Comparison of ENCODE assay signal across 1 cellular context in genomic region chr13:30845297-30846214, GRCh38.
TF ChIP-seq lines count a peak whose summit lies in the region.

No MANE protein-coding gene starts in this region.

TF ChIP-seq in HepG2, 621 proteins besides CTCF, POLR2A, EP300 and RAD21 (continued from another document and continues in another):
- TF ChIP-seq, protein P1, sequence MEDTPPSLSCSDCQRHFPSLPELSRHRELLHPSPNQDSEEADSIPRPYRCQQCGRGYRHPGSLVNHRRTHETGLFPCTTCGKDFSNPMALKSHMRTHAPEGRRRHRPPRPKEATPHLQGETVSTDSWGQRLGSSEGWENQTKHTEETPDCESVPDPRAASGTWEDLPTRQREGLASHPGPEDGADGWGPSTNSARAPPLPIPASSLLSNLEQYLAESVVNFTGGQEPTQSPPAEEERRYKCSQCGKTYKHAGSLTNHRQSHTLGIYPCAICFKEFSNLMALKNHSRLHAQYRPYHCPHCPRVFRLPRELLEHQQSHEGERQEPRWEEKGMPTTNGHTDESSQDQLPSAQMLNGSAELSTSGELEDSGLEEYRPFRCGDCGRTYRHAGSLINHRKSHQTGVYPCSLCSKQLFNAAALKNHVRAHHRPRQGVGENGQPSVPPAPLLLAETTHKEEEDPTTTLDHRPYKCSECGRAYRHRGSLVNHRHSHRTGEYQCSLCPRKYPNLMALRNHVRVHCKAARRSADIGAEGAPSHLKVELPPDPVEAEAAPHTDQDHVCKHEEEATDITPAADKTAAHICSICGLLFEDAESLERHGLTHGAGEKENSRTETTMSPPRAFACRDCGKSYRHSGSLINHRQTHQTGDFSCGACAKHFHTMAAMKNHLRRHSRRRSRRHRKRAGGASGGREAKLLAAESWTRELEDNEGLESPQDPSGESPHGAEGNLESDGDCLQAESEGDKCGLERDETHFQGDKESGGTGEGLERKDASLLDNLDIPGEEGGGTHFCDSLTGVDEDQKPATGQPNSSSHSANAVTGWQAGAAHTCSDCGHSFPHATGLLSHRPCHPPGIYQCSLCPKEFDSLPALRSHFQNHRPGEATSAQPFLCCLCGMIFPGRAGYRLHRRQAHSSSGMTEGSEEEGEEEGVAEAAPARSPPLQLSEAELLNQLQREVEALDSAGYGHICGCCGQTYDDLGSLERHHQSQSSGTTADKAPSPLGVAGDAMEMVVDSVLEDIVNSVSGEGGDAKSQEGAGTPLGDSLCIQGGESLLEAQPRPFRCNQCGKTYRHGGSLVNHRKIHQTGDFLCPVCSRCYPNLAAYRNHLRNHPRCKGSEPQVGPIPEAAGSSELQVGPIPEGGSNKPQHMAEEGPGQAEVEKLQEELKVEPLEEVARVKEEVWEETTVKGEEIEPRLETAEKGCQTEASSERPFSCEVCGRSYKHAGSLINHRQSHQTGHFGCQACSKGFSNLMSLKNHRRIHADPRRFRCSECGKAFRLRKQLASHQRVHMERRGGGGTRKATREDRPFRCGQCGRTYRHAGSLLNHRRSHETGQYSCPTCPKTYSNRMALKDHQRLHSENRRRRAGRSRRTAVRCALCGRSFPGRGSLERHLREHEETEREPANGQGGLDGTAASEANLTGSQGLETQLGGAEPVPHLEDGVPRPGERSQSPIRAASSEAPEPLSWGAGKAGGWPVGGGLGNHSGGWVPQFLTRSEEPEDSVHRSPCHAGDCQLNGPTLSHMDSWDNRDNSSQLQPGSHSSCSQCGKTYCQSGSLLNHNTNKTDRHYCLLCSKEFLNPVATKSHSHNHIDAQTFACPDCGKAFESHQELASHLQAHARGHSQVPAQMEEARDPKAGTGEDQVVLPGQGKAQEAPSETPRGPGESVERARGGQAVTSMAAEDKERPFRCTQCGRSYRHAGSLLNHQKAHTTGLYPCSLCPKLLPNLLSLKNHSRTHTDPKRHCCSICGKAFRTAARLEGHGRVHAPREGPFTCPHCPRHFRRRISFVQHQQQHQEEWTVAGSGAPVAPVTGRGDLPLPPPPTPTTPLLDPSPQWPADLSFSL (CRISPR knock-in tag; IDR thresholded peaks at IDR 0.05) = no peak
- TF ChIP-seq ZNF556 (CRISPR knock-in tag; IDR thresholded peaks at IDR 0.05; ENCODE audit: borderline replicate concordance) (no peak), CHCHD3 (CRISPR knock-in tag; IDR thresholded peaks at IDR 0.05) (no peak), SMARCC2 (IDR thresholded peaks at IDR 0.05) (no peak), FOXK2 (IDR thresholded peaks at IDR 0.05) (no peak), ZFP62 (CRISPR knock-in tag; IDR thresholded peaks at IDR 0.05) (no peak), ZBTB39 (CRISPR knock-in tag; IDR thresholded peaks at IDR 0.05) (no peak), KLF6 (CRISPR knock-in tag; IDR thresholded peaks at IDR 0.05) (no peak), SMYD3 (CRISPR knock-in tag; IDR thresholded peaks at IDR 0.05) (no peak), ZNF333 (CRISPR knock-in tag; IDR thresholded peaks at IDR 0.05; ENCODE audit: borderline replicate concordance) (no peak), BHLHE40 (IDR thresholded peaks at IDR 0.05; ENCODE audit: low read length) (no peak), MYC (CRISPR knock-in tag; IDR thresholded peaks at IDR 0.05; ENCODE audit: borderline replicate concordance) (peak; percentile 84), HNRNPL (IDR thresholded peaks at IDR 0.05; ENCODE audit: low read depth, low read length) (no peak), ZNF790 (CRISPR knock-in tag; IDR thresholded peaks at IDR 0.05; ENCODE audit: borderline replicate concordance) (no peak), KIAA2018 (CRISPR knock-in tag; IDR thresholded peaks at IDR 0.05; ENCODE audit: borderline replicate concordance) (no peak), ZNF331 (CRISPR knock-in tag; IDR thresholded peaks at IDR 0.05) (peak; percentile 41; the same call in 1 of the 2 replicates), NKX3-1 (CRISPR knock-in tag; IDR thresholded peaks at IDR 0.05) (0 out of 2 replicates have a peak, but pooled peaks have one; percentile 42), SOX5 (CRISPR knock-in tag; IDR thresholded peaks at IDR 0.05; ENCODE audit: borderline replicate concordance) (peak; percentile 68; the same call in 1 of the 2 replicates), ZNF775 (CRISPR knock-in tag; IDR thresholded peaks at IDR 0.05; ENCODE audit: borderline replicate concordance) (no peak), CCDC6 (CRISPR knock-in tag; IDR thresholded peaks at IDR 0.05) (no peak), PHB2 (IDR thresholded peaks at IDR 0.05; ENCODE audit: partially characterized antibody) (no peak), ZNF891 (CRISPR knock-in tag; IDR thresholded peaks at IDR 0.05) (no peak), FOXA3 (CRISPR knock-in tag; IDR thresholded peaks at IDR 0.05) (peak; percentile 84), RCOR2 (CRISPR knock-in tag; IDR thresholded peaks at IDR 0.05) (no peak; the same call in 1 of the 2 replicates), MTF2 (CRISPR knock-in tag; IDR thresholded peaks at IDR 0.05; ENCODE audit: borderline replicate concordance) (no peak), ZNF24 (IDR thresholded peaks at IDR 0.05) (no peak), ZBTB21 (CRISPR knock-in tag; IDR thresholded peaks at IDR 0.05) (no peak)
- TF ChIP-seq, protein P2, sequence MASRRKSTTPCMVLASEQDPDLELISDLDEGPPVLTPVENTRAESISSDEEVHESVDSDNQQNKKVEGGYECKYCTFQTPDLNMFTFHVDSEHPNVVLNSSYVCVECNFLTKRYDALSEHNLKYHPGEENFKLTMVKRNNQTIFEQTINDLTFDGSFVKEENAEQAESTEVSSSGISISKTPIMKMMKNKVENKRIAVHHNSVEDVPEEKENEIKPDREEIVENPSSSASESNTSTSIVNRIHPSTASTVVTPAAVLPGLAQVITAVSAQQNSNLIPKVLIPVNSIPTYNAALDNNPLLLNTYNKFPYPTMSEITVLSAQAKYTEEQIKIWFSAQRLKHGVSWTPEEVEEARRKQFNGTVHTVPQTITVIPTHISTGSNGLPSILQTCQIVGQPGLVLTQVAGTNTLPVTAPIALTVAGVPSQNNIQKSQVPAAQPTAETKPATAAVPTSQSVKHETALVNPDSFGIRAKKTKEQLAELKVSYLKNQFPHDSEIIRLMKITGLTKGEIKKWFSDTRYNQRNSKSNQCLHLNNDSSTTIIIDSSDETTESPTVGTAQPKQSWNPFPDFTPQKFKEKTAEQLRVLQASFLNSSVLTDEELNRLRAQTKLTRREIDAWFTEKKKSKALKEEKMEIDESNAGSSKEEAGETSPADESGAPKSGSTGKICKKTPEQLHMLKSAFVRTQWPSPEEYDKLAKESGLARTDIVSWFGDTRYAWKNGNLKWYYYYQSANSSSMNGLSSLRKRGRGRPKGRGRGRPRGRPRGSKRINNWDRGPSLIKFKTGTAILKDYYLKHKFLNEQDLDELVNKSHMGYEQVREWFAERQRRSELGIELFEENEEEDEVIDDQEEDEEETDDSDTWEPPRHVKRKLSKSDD (CRISPR knock-in tag; IDR thresholded peaks at IDR 0.05; ENCODE audit: low read depth) = no peak
- TF ChIP-seq, protein P3, sequence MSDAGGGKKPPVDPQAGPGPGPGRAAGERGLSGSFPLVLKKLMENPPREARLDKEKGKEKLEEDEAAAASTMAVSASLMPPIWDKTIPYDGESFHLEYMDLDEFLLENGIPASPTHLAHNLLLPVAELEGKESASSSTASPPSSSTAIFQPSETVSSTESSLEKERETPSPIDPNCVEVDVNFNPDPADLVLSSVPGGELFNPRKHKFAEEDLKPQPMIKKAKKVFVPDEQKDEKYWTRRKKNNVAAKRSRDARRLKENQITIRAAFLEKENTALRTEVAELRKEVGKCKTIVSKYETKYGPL (CRISPR knock-in tag; IDR thresholded peaks at IDR 0.05) = no peak
- TF ChIP-seq, protein P4, sequence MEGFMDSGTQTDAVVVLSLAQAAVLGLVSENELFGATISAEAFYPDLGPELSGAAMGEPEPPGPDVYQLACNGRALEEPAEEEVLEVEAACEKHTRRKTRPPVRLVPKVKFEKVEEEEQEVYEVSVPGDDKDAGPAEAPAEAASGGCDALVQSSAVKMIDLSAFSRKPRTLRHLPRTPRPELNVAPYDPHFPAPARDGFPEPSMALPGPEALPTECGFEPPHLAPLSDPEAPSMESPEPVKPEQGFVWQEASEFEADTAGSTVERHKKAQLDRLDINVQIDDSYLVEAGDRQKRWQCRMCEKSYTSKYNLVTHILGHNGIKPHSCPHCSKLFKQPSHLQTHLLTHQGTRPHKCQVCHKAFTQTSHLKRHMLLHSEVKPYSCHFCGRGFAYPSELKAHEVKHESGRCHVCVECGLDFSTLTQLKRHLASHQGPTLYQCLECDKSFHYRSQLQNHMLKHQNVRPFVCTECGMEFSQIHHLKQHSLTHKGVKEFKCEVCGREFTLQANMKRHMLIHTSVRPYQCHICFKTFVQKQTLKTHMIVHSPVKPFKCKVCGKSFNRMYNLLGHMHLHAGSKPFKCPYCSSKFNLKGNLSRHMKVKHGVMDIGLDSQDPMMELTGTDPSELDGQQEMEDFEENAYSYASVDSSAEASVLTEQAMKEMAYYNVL (CRISPR knock-in tag; IDR thresholded peaks at IDR 0.05; ENCODE audit: borderline replicate concordance) = no peak
- TF ChIP-seq, protein P5, sequence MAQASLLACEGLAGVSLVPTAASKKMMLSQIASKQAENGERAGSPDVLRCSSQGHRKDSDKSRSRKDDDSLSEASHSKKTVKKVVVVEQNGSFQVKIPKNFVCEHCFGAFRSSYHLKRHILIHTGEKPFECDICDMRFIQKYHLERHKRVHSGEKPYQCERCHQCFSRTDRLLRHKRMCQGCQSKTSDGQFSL (CRISPR knock-in tag; IDR thresholded peaks at IDR 0.05) = no peak
